10 cellular contexts compared by ENCODE assay signal in genomic region chr1:202162418-202163280, GRCh38. TPM values are rescaled to one million over a fixed set of nuclear protein-coding genes. Genes with fewer than 3 reads are reported as not detected.
DNase-seq lines count a peak whose midpoint lies in the region; ATAC-seq and TF ChIP-seq lines count a peak whose summit lies in the region.
"Had no signal": no experiment of that assay in that cellular context is flagged by ENCODE, and none has a peak within 500 bp of the region (broad histone marks: within the 10 kb centered on the region; RNA-seq: fewer than 3 reads in every experiment).

No MANE protein-coding gene starts in this region.

- H3K36me3 Mint-ChIP-seq in activated CD8-positive, alpha-beta T cell treated with anti-CD3 and anti-CD28 coated beads for 36 hours (ENCODE audit: low read depth) = peaks cover 27% of the 10 kb centered on the region

- POLR2A ChIA-PET in activated CD8-positive, alpha-beta T cell treated with anti-CD3 and anti-CD28 coated beads for 36 hours (lab: Charles Lee) = interaction anchor here (0.6 to 13.6 kb wide), 6 partner anchors 9 to 179 kb away, joined by 3 to 124 read pairs (median 4); partner anchors contain the start of genes ARL8A and UBE2T

- H3K27me3 Mint-ChIP-seq in activated CD8-positive, alpha-beta T cell treated with anti-CD3 and anti-CD28 coated beads for 36 hours = no peaks in the 10 kb centered on the region

- peaks cover 64% of the 10 kb centered on the region for H3K4me1 Mint-ChIP-seq in activated CD8-positive, alpha-beta T cell treated with anti-CD3 and anti-CD28 coated beads for 36 hours (ENCODE audit: low read depth)

- peak; percentile 34 to 39 for DNase-seq in stimulated activated CD4-positive, alpha-beta T cell treated with anti-CD3 and anti-CD28 coated beads, Interleukin-2, amount 100 ng/mL, for 24 hours
- no peak for DNase-seq in stimulated activated CD4-positive, alpha-beta T cell treated with anti-CD3 and anti-CD28 coated beads, Interleukin-4, amount 100 ng/mL, for 4 hours
- peak; percentile 61 for DNase-seq in activated CD8-positive, alpha-beta T cell treated with anti-CD3 and anti-CD28 coated beads for 36 hours
- DNase-seq in lower lobe of right lung (no peak), cortex of kidney (lab: John Stamatoyannopoulos, UW) (no peak), NCI-H2227 (lab: John Stamatoyannopoulos, UW; ENCODE audit: unreplicated experiment) (no peak)
- DNase-seq: NCI-H2081 treated with DMSO at 0.1 percent for 48 hours, retina had no signal

- intact Hi-C loops in activated CD8-positive, alpha-beta T cell treated with anti-CD3 and anti-CD28 coated beads for 36 hours (cut with micrococcal nuclease) = no loop called here
- intact Hi-C loops in lower lobe of right lung (cut with DNase I) = no loop called here

- peak overlapping the region; percentile 76 for H3K27ac ChIP-seq in lower lobe of right lung

- peak; percentile 13 for ATAC-seq in activated CD8-positive, alpha-beta T cell treated with anti-CD3 and anti-CD28 coated beads for 36 hours
- ATAC-seq in lower lobe of right lung (peak in 1 of 2 donors; percentile 4), GM21786 (IDR thresholded peaks at IDR 0.05; ENCODE audit: unreplicated experiment) (no peak), HG03432 (IDR thresholded peaks at IDR 0.05; ENCODE audit: unreplicated experiment) (no peak)

- CTCF ChIA-PET in activated CD8-positive, alpha-beta T cell treated with anti-CD3 and anti-CD28 coated beads for 36 hours (lab: Charles Lee) = interaction anchor here (0.6 to 1.4 kb wide), 8 partner anchors 8 to 30 kb away, joined by 3 to 6 read pairs (median 3); partner anchors contain the start of gene LGR6

- H3K36me3 ChIP-seq in lower lobe of right lung = no peaks in the 10 kb centered on the region

- H3K4me1 ChIP-seq in lower lobe of right lung = peaks cover 28% of the 10 kb centered on the region

- no peaks in the 10 kb centered on the region for H3K27me3 ChIP-seq in lower lobe of right lung (ENCODE audit: low read depth)

- no peaks in the 10 kb centered on the region for H3K9me3 ChIP-seq in lower lobe of right lung

- no peaks in the 10 kb centered on the region for H3K9me3 Mint-ChIP-seq in activated CD8-positive, alpha-beta T cell treated with anti-CD3 and anti-CD28 coated beads for 36 hours

- H3K4me3 Mint-ChIP-seq in activated CD8-positive, alpha-beta T cell treated with anti-CD3 and anti-CD28 coated beads for 36 hours = peak overlapping the region; percentile 95

- TF ChIP-seq CTCF in activated CD8-positive, alpha-beta T cell treated with anti-CD3 and anti-CD28 coated beads for 36 hours (IDR thresholded peaks at IDR 0.05) = no peak
- TF ChIP-seq CTCF in lower lobe of right lung (IDR thresholded peaks at IDR 0.05) = no peak

- H3K4me3 ChIP-seq in lower lobe of right lung = no peak overlapping the region

- H3K27ac Mint-ChIP-seq in activated CD8-positive, alpha-beta T cell treated with anti-CD3 and anti-CD28 coated beads for 36 hours = peak overlapping the region; percentile 95

RNA-seq across cellular contexts. Expression of gene PTPN7, which starts 2.2 kb away (rescaled TPM):
- total RNA-seq in activated CD8-positive, alpha-beta T cell treated with anti-CD3 and anti-CD28 coated beads for 36 hours = 100 to 1,000 TPM; 195 to 200 TPM
- total RNA-seq in lower lobe of right lung = 8.5 TPM

RNA-seq across cellular contexts. Expression of gene ARL8A, which starts 18.1 kb away (rescaled TPM):
- 10 to 100 TPM; 25.8 to 33.7 TPM for total RNA-seq in activated CD8-positive, alpha-beta T cell treated with anti-CD3 and anti-CD28 coated beads for 36 hours
- 98.0 TPM for total RNA-seq in lower lobe of right lung

RNA-seq across cellular contexts. Expression of gene LGR6, which starts 30.9 kb away (rescaled TPM):
- under 1 TPM; 0.34 TPM for total RNA-seq in activated CD8-positive, alpha-beta T cell treated with anti-CD3 and anti-CD28 coated beads for 36 hours
- total RNA-seq in lower lobe of right lung = 1.7 TPM

RNA-seq across cellular contexts. Expression of gene GPR37L1, which starts 39.9 kb away (rescaled TPM):
- not detected for total RNA-seq in activated CD8-positive, alpha-beta T cell treated with anti-CD3 and anti-CD28 coated beads for 36 hours
- total RNA-seq in lower lobe of right lung = 0.06 TPM

Comparison
In these comparisons a context has a peak if more than half of its experiments do, and no peak if none do; other contexts are left out.
1. DNase-seq: peak in stimulated activated CD4-positive, alpha-beta T cell treated with anti-CD3 and anti-CD28 coated beads, Interleukin-2, amount 100 ng/mL, for 24 hours (2 of 2) and activated CD8-positive, alpha-beta T cell treated with anti-CD3 and anti-CD28 coated beads for 36 hours (single experiment); none in stimulated activated CD4-positive, alpha-beta T cell treated with anti-CD3 and anti-CD28 coated beads, Interleukin-4, amount 100 ng/mL, for 4 hours (0 of 2), lower lobe of right lung (single experiment), cortex of kidney (single experiment) and NCI-H2227 (single experiment).
2. RNA of gene PTPN7, which starts 2.2 kb away (total RNA-seq): 195 to 200 TPM in activated CD8-positive, alpha-beta T cell treated with anti-CD3 and anti-CD28 coated beads for 36 hours; 8.5 TPM in lower lobe of right lung (single experiment); every median in the first group is over 10 times any median in the second.